Comparison of ENCODE assay signal across 22 cellular contexts in the genomic region with DNA sequence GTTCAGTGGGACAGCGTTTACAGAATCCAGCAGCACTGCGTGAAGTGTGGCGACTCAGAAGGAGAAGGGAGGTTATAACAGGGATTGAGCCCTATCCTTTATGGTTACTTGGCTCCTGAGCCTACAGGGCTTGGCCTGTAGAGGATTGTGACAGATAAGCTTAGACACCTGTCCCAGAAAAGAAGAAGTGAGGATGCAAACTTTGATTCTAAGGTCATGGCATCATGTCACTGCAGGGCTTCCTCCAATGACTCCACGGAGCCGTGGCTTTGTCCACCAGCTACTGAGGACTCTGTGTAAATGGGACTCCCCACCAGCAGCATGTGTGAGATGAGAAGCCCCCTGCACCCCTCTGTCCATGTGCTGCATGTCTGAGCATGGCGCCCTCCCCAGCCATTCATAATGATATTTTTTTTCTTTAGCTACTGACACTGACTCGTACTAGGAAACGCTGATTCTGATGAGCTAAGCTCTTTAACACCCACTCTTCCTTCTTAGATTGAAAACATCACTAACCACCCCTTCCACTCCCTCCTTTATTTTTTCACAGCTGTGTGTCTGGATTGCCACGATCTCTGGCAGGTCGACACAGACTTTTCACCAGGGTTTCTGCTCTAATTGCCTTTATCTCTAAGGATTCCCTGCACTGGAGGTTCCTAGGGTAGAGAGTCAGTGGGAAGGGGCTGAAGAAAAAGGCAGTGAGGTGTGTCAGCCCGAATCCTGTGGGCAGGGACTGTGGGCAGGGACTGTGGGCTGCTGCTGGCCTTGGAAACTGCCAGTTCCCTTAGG.
DNase-seq lines count a peak whose midpoint lies in the region; ATAC-seq and TF ChIP-seq lines count a peak whose summit lies in the region.
"Had no signal": no experiment of that assay in that cellular context is flagged by ENCODE, and none has a peak within 500 bp of the region (broad histone marks: within the 10 kb centered on the region; RNA-seq: fewer than 3 reads in every experiment).

No MANE protein-coding gene starts in this region.

- H3K27ac Mint-ChIP-seq in activated CD4-positive, alpha-beta T cell treated with anti-CD3 and anti-CD28 coated beads for 36 hours = no peak overlapping the region
- H3K27ac Mint-ChIP-seq in GM23338 = no peak overlapping the region
- peak overlapping the region; percentile 53 for H3K27ac Mint-ChIP-seq in dendritic cell treated with granulocyte-macrophage colony-stimulating factor and Interleukin-4, amounts not matched to agents 40 ng/mL and 50 ng/mL, for 4 days
- H3K27ac Mint-ChIP-seq: activated naive CD8-positive, alpha-beta T cell had no signal

- H3K9me3 Mint-ChIP-seq in activated CD4-positive, alpha-beta T cell treated with anti-CD3 and anti-CD28 coated beads for 36 hours (ENCODE audit: low read depth) = no peaks in the 10 kb centered on the region
- H3K9me3 Mint-ChIP-seq in GM23338 = no peaks in the 10 kb centered on the region
- no peaks in the 10 kb centered on the region for H3K9me3 Mint-ChIP-seq in dendritic cell treated with granulocyte-macrophage colony-stimulating factor and Interleukin-4, amounts not matched to agents 40 ng/mL and 50 ng/mL, for 4 days
- H3K9me3 Mint-ChIP-seq: neural crest cell had no signal

- H3K4me1 Mint-ChIP-seq in activated CD4-positive, alpha-beta T cell treated with anti-CD3 and anti-CD28 coated beads for 36 hours = no peaks in the 10 kb centered on the region
- H3K4me1 Mint-ChIP-seq in GM23338 = peaks cover 15% of the 10 kb centered on the region
- H3K4me1 Mint-ChIP-seq in dendritic cell treated with granulocyte-macrophage colony-stimulating factor and Interleukin-4, amounts not matched to agents 40 ng/mL and 50 ng/mL, for 4 days (ENCODE audit: low read depth) = peaks cover 18% of the 10 kb centered on the region

- H3K36me3 Mint-ChIP-seq in activated CD4-positive, alpha-beta T cell treated with anti-CD3 and anti-CD28 coated beads for 36 hours (ENCODE audit: low read depth) = no peaks in the 10 kb centered on the region
- no peaks in the 10 kb centered on the region for H3K36me3 Mint-ChIP-seq in GM23338 (ENCODE audit: low read depth)
- H3K36me3 Mint-ChIP-seq in dendritic cell treated with granulocyte-macrophage colony-stimulating factor and Interleukin-4, amounts not matched to agents 40 ng/mL and 50 ng/mL, for 4 days (ENCODE audit: low read depth) = no peaks in the 10 kb centered on the region
- H3K36me3 Mint-ChIP-seq: activated naive CD8-positive, alpha-beta T cell had no signal

- H3K27me3 ChIP-seq in GM23338 (ENCODE audit: insufficient read depth) = no peaks in the 10 kb centered on the region
- H3K27me3 ChIP-seq: body of pancreas, colonic mucosa, vagina had no signal

- POLR2A ChIA-PET in activated CD4-positive, alpha-beta T cell treated with anti-CD3 and anti-CD28 coated beads for 36 hours (lab: Charles Lee) = interaction anchor here (0.6 to 0.7 kb wide), 2 partner anchors 67 to 357 kb away, joined by 4 to 5 read pairs; no protein-coding TSS in a partner anchor

- TF ChIP-seq POLR2A in GM18505 (IDR thresholded peaks at IDR 0.05; ENCODE audit: borderline replicate concordance, extremely low read depth, insufficient read depth, insufficient read length) = no peak

- no peak for TF ChIP-seq CTCF in GM23338 (conservative IDR thresholded peaks at IDR 0.05; ENCODE audit: low read depth in 2 of 2)

- peak; percentile 21 for DNase-seq in activated CD4-positive, alpha-beta T cell treated with anti-CD3 and anti-CD28 coated beads for 36 hours
- DNase-seq in activated CD4-positive, alpha-beta T cell treated with anti-CD3 and anti-CD28 coated beads for 1 hour = no peak
- DNase-seq in GM23338 (ENCODE audit: low spot score) (no peak), retina (peak; percentile 63), Kasumi-1 (lab: John Stamatoyannopoulos, UW) (no peak)
- DNase-seq: activated CD4-positive, alpha-beta T cell treated with anti-CD3 and anti-CD28 coated beads, Interleukin-2, amount 50 U/mL, for 4 hours; body of pancreas; colonic mucosa; left lung; NCI-H1694; NCI-H2171 treated with DMSO at 0.1 percent for 48 hours; OCI-M1; psoas muscle; SHP77 treated with DMSO at 0.1 percent for 48 hours; stimulated activated CD4-positive, alpha-beta T cell treated with anti-CD3 and anti-CD28 coated beads, Interleukin-4, amount 100 ng/mL, for 24 hours had no signal

- no peaks in the 10 kb centered on the region for H3F3A ChIP-seq in GM23338 (replicated peaks; ENCODE audit: low read depth)

- peak overlapping the region; percentile 59; the same call in 1 of the 2 replicates for H2AFZ ChIP-seq in GM23338

- peaks cover 28% of the 10 kb centered on the region for H3K27me3 Mint-ChIP-seq in activated CD4-positive, alpha-beta T cell treated with anti-CD3 and anti-CD28 coated beads for 36 hours
- no peaks in the 10 kb centered on the region for H3K27me3 Mint-ChIP-seq in GM23338 (ENCODE audit: insufficient read depth, low read depth, poor library complexity)
- H3K27me3 Mint-ChIP-seq in dendritic cell treated with granulocyte-macrophage colony-stimulating factor and Interleukin-4, amounts not matched to agents 40 ng/mL and 50 ng/mL, for 4 days = peaks cover 32% of the 10 kb centered on the region

- H3K79me2 ChIP-seq in GM23338 (replicated peaks; ENCODE audit: insufficient read depth) = no peaks in the 10 kb centered on the region

- no peaks in the 10 kb centered on the region for H3K9me2 ChIP-seq in GM23338 (ENCODE audit: insufficient read depth)

- no peak overlapping the region for H3K4me2 ChIP-seq in GM23338

- H3K36me3 ChIP-seq in GM23338 (ENCODE audit: insufficient read depth) = no peaks in the 10 kb centered on the region
- H3K36me3 ChIP-seq: colonic mucosa, left lung, vagina had no signal

- CTCF ChIA-PET in activated CD4-positive, alpha-beta T cell treated with anti-CD3 and anti-CD28 coated beads for 36 hours (lab: Charles Lee) = interaction anchor here (0.7 to 1.3 kb wide), 4 partner anchors 12 to 895 kb away, joined by 3 to 4 read pairs (median 4); no protein-coding TSS in a partner anchor

- H4K20me1 ChIP-seq in GM23338 (replicated peaks; ENCODE audit: insufficient read depth) = no peaks in the 10 kb centered on the region

- ATAC-seq in activated CD4-positive, alpha-beta T cell treated with anti-CD3 and anti-CD28 coated beads for 36 hours = peak; percentile 81
- no peak; the same call in 2 of the 3 replicates for ATAC-seq in GM23338
- ATAC-seq in GM18505 (IDR thresholded peaks at IDR 0.05; ENCODE audit: unreplicated experiment) = no peak
- ATAC-seq in GM21825 (IDR thresholded peaks at IDR 0.05; ENCODE audit: unreplicated experiment) = no peak
- ATAC-seq: body of pancreas, left lung, psoas muscle had no signal

- intact Hi-C loops in activated CD4-positive, alpha-beta T cell treated with anti-CD3 and anti-CD28 coated beads for 36 hours (cut with DNase I, micrococcal nuclease) = no loop called here
- intact Hi-C loops in dendritic cell treated with granulocyte-macrophage colony-stimulating factor and Interleukin-4, amounts not matched to agents 40 ng/mL and 50 ng/mL, for 4 days (cut with micrococcal nuclease) = no loop called here

- H3K4me1 ChIP-seq in GM23338 (ENCODE audit: insufficient read depth) = 0 out of 2 replicates have a peak, but pooled peaks cover 3% of the 10 kb centered on the region
- H3K4me1 ChIP-seq: body of pancreas, colonic mucosa, left lung, psoas muscle, vagina had no signal

- H3K27ac ChIP-seq in GM23338 (ENCODE audit: low read depth) = no peak overlapping the region
- H3K27ac ChIP-seq: body of pancreas, C4-2B, colonic mucosa, left lung, psoas muscle, vagina had no signal

- no peak overlapping the region for H3K4me3 ChIP-seq in GM23338
- H3K4me3 ChIP-seq: body of pancreas, colonic mucosa, left lung, psoas muscle, vagina had no signal

- no peak overlapping the region for H3K4me3 Mint-ChIP-seq in activated CD4-positive, alpha-beta T cell treated with anti-CD3 and anti-CD28 coated beads for 36 hours
- no peak overlapping the region for H3K4me3 Mint-ChIP-seq in GM23338
- H3K4me3 Mint-ChIP-seq in dendritic cell treated with granulocyte-macrophage colony-stimulating factor and Interleukin-4, amounts not matched to agents 40 ng/mL and 50 ng/mL, for 4 days = no peak overlapping the region
- H3K4me3 Mint-ChIP-seq: activated naive CD8-positive, alpha-beta T cell; neural crest cell had no signal

TF ChIP-seq in GM23338, 12 proteins besides CTCF, POLR2A, EP300 and RAD21:
- no peak for TF ChIP-seq ZNF114 (CRISPR knock-in tag; IDR thresholded peaks at IDR 0.05)
TF ChIP-seq in GM23338: peak in this region for 0.

Comparison
In these comparisons a context has a peak if more than half of its experiments do, and no peak if none do; other contexts are left out.
1. DNase-seq: peak in activated CD4-positive, alpha-beta T cell treated with anti-CD3 and anti-CD28 coated beads for 36 hours (single experiment) and retina (single experiment); none in activated CD4-positive, alpha-beta T cell treated with anti-CD3 and anti-CD28 coated beads for 1 hour (single experiment), GM23338 (single experiment) and Kasumi-1 (0 of 2).